ENCODE assay signal across 1 cellular context in genomic region chr22:46587067-46587471, GRCh38.
TF ChIP-seq lines count a peak whose summit lies in the region.

No MANE protein-coding gene starts in this region.

TF ChIP-seq in GM23338, 12 proteins besides CTCF, POLR2A, EP300 and RAD21:
- TF ChIP-seq, protein P1, sequence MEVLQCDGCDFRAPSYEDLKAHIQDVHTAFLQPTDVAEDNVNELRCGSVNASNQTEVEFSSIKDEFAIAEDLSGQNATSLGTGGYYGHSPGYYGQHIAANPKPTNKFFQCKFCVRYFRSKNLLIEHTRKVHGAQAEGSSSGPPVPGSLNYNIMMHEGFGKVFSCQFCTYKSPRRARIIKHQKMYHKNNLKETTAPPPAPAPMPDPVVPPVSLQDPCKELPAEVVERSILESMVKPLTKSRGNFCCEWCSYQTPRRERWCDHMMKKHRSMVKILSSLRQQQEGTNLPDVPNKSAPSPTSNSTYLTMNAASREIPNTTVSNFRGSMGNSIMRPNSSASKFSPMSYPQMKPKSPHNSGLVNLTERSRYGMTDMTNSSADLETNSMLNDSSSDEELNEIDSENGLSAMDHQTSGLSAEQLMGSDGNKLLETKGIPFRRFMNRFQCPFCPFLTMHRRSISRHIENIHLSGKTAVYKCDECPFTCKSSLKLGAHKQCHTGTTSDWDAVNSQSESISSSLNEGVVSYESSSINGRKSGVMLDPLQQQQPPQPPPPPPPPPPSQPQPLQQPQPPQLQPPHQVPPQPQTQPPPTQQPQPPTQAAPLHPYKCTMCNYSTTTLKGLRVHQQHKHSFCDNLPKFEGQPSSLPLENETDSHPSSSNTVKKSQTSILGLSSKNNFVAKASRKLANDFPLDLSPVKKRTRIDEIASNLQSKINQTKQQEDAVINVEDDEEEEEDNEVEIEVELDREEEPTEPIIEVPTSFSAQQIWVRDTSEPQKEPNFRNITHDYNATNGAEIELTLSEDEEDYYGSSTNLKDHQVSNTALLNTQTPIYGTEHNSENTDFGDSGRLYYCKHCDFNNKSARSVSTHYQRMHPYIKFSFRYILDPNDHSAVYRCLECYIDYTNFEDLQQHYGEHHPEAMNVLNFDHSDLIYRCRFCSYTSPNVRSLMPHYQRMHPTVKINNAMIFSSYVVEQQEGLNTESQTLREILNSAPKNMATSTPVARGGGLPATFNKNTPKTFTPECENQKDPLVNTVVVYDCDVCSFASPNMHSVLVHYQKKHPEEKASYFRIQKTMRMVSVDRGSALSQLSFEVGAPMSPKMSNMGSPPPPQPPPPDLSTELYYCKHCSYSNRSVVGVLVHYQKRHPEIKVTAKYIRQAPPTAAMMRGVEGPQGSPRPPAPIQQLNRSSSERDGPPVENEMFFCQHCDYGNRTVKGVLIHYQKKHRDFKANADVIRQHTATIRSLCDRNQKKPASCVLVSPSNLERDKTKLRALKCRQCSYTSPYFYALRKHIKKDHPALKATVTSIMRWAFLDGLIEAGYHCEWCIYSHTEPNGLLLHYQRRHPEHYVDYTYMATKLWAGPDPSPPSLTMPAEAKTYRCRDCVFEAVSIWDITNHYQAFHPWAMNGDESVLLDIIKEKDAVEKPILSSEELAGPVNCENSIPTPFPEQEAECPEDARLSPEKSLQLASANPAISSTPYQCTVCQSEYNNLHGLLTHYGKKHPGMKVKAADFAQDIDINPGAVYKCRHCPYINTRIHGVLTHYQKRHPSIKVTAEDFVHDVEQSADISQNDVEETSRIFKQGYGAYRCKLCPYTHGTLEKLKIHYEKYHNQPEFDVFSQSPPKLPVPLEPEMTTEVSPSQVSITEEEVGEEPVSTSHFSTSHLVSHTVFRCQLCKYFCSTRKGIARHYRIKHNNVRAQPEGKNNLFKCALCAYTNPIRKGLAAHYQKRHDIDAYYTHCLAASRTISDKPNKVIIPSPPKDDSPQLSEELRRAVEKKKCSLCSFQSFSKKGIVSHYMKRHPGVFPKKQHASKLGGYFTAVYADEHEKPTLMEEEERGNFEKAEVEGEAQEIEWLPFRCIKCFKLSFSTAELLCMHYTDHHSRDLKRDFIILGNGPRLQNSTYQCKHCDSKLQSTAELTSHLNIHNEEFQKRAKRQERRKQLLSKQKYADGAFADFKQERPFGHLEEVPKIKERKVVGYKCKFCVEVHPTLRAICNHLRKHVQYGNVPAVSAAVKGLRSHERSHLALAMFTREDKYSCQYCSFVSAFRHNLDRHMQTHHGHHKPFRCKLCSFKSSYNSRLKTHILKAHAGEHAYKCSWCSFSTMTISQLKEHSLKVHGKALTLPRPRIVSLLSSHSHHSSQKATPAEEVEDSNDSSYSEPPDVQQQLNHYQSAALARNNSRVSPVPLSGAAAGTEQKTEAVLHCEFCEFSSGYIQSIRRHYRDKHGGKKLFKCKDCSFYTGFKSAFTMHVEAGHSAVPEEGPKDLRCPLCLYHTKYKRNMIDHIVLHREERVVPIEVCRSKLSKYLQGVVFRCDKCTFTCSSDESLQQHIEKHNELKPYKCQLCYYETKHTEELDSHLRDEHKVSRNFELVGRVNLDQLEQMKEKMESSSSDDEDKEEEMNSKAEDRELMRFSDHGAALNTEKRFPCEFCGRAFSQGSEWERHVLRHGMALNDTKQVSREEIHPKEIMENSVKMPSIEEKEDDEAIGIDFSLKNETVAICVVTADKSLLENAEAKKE (CRISPR knock-in tag; IDR thresholded peaks at IDR 0.05): no peak
- TF ChIP-seq EZH2 (IDR thresholded peaks at IDR 0.05; ENCODE audit: low read depth, unreplicated experiment): no peak
- no peak for TF ChIP-seq STAT1 (IDR thresholded peaks at IDR 0.05; ENCODE audit: unreplicated experiment)
- no peak for TF ChIP-seq NANOG (IDR thresholded peaks at IDR 0.05; ENCODE audit: borderline replicate concordance)
- TF ChIP-seq EZH2phosphoT487 (IDR thresholded peaks at IDR 0.05; ENCODE audit: unreplicated experiment): no peak
